ENCODE assay signal across 1 cellular context in the genomic region with DNA sequence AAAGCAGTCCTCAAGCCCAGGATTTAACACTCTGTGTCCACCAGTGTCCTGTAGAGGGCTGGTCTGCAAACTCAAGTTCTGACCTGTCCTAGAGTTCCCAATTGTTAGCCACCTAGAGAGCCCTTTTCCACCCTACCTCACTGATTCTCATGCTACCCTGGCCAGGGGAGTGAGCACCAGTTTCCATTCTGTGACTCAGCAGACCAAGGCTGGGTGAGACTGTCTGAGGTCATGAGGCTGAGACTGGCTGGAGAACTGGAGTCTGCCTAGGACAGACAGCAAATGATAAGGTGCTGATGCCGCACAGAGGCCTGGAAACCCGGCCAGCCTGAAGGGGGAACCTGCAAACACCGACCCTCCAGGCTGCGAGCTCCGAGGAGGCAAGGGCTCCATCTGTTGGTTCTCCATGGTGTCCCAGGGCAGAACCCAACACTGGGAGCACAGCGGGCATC.
TF ChIP-seq lines count a peak whose summit lies in the region.

No MANE protein-coding gene starts in this region.

TF ChIP-seq in K562, 482 proteins besides CTCF, POLR2A, EP300 and RAD21 (continued from another document):
- TF ChIP-seq, protein P1, sequence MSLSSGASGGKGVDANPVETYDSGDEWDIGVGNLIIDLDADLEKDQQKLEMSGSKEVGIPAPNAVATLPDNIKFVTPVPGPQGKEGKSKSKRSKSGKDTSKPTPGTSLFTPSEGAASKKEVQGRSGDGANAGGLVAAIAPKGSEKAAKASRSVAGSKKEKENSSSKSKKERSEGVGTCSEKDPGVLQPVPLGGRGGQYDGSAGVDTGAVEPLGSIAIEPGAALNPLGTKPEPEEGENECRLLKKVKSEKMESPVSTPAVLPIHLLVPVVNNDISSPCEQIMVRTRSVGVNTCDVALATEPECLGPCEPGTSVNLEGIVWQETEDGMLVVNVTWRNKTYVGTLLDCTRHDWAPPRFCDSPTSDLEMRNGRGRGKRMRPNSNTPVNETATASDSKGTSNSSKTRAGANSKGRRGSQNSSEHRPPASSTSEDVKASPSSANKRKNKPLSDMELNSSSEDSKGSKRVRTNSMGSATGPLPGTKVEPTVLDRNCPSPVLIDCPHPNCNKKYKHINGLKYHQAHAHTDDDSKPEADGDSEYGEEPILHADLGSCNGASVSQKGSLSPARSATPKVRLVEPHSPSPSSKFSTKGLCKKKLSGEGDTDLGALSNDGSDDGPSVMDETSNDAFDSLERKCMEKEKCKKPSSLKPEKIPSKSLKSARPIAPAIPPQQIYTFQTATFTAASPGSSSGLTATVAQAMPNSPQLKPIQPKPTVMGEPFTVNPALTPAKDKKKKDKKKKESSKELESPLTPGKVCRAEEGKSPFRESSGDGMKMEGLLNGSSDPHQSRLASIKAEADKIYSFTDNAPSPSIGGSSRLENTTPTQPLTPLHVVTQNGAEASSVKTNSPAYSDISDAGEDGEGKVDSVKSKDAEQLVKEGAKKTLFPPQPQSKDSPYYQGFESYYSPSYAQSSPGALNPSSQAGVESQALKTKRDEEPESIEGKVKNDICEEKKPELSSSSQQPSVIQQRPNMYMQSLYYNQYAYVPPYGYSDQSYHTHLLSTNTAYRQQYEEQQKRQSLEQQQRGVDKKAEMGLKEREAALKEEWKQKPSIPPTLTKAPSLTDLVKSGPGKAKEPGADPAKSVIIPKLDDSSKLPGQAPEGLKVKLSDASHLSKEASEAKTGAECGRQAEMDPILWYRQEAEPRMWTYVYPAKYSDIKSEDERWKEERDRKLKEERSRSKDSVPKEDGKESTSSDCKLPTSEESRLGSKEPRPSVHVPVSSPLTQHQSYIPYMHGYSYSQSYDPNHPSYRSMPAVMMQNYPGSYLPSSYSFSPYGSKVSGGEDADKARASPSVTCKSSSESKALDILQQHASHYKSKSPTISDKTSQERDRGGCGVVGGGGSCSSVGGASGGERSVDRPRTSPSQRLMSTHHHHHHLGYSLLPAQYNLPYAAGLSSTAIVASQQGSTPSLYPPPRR (CRISPR knock-in tag; IDR thresholded peaks at IDR 0.05; ENCODE audit: borderline replicate concordance) = no peak
- TF ChIP-seq GATA2 (CRISPR knock-in tag; IDR thresholded peaks at IDR 0.05) = no peak
- TF ChIP-seq, protein P2, sequence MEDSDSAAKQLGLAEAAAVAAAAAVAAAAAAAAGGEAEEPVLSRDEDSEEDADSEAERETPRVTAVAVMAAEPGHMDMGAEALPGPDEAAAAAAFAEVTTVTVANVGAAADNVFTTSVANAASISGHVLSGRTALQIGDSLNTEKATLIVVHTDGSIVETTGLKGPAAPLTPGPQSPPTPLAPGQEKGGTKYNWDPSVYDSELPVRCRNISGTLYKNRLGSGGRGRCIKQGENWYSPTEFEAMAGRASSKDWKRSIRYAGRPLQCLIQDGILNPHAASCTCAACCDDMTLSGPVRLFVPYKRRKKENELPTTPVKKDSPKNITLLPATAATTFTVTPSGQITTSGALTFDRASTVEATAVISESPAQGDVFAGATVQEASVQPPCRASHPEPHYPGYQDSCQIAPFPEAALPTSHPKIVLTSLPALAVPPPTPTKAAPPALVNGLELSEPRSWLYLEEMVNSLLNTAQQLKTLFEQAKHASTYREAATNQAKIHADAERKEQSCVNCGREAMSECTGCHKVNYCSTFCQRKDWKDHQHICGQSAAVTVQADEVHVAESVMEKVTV (CRISPR knock-in tag; IDR thresholded peaks at IDR 0.05) = no peak
- no peak for TF ChIP-seq FOXJ2 (tag; IDR thresholded peaks at IDR 0.05)
- 0 out of 2 replicates have a peak, but pooled peaks have one; percentile 23 for TF ChIP-seq BACH1 (tag; IDR thresholded peaks at IDR 0.05)
